26 cellular contexts compared by ENCODE assay signal in genomic region chr2:71462056-71462605, GRCh38. TPM values are rescaled to one million over a fixed set of nuclear protein-coding genes. Genes with fewer than 3 reads are reported as not detected.
"Had no signal": no experiment of that assay in that cellular context is flagged by ENCODE, and none has a peak within 500 bp of the region (broad histone marks: within the 10 kb centered on the region; RNA-seq: fewer than 3 reads in every experiment).

No MANE protein-coding gene starts in this region.

- H2AFZ ChIP-seq: neural progenitor cell had no signal

- H3K9me3 ChIP-seq: adrenal gland, heart right ventricle, ovary, prostate gland, tibial artery, uterus had no signal

- H3K36me3 ChIP-seq: adrenal gland, breast epithelium, neural progenitor cell, ovary, prostate gland, tibial artery, uterus had no signal

- H3K4me1 ChIP-seq: breast epithelium, prostate gland, uterus had no signal

- ATAC-seq: activated CD4-positive, CD25-positive, alpha-beta regulatory T cell treated with anti-CD3 and anti-CD28 coated beads, Interleukin-2, amount 50 U/mL, for 24 hours; activated T-helper 17 cell treated with anti-CD3 and anti-CD28 coated beads, Interleukin-2, amount 50 U/mL, for 72 hours; heart right ventricle; naive thymus-derived CD8-positive, alpha-beta T cell; right cardiac atrium; stimulated activated naive CD8-positive, alpha-beta T cell treated with anti-CD3 and anti-CD28 coated beads, Interleukin-15, amount 100 ng/mL, for 72 hours had no signal

- H3K9me3 Mint-ChIP-seq: activated CD4-positive, alpha-beta memory T cell treated with anti-CD3 and anti-CD28 coated beads, Interleukin-2, amount 10 ng/mL, durations not matched to agents 7 days and 5 days; activated T-helper 17 cell treated with anti-CD3 and anti-CD28 coated beads, Interleukin-2, amount 50 U/mL, for 72 hours; mesothelial cell of epicardium; neural progenitor cell; stimulated activated naive CD8-positive, alpha-beta T cell treated with anti-CD3 and anti-CD28 coated beads, Interleukin-15, amount 100 ng/mL, for 72 hours had no signal

- FAIRE-seq: keratinocyte had no signal

- DNase-seq: activated CD4-positive, alpha-beta memory T cell treated with anti-CD3 and anti-CD28 coated beads, Interleukin-2, amount 10 ng/mL, durations not matched to agents 7 days and 5 days; activated CD4-positive, alpha-beta T cell treated with anti-CD3 and anti-CD28 coated beads, Interleukin-2, amount 10 ng/mL, durations not matched to agents 24 days and 14 days; activated naive CD4-positive, alpha-beta T cell; cerebellar nuclear complex; heart right ventricle; ovary; right cardiac atrium; stimulated activated CD4-positive, alpha-beta T cell treated with anti-CD3 and anti-CD28 coated beads, Interleukin-1b, Interleukin-23, amount 100 ng/mL, for 48 hours; stimulated activated naive CD8-positive, alpha-beta T cell treated with anti-CD3 and anti-CD28 coated beads, Interleukin-15, amount 100 ng/mL, for 72 hours; tibial artery; uterus had no signal

- H3K4me3 ChIP-seq: adrenal gland, breast epithelium, coronary artery, heart right ventricle, lung, neural progenitor cell, ovary, prostate gland, skin epidermis, tibial artery, uterus had no signal

- H3K9ac ChIP-seq: neural progenitor cell had no signal

- H3K36me3 Mint-ChIP-seq: activated naive CD8-positive, alpha-beta T cell; mesothelial cell of epicardium; naive thymus-derived CD8-positive, alpha-beta T cell; neural progenitor cell had no signal

- H3K27ac Mint-ChIP-seq: activated CD4-positive, alpha-beta memory T cell treated with anti-CD3 and anti-CD28 coated beads, Interleukin-2, amount 10 ng/mL, durations not matched to agents 7 days and 5 days; activated CD4-positive, alpha-beta T cell treated with anti-CD3 and anti-CD28 coated beads, Interleukin-2, amount 10 ng/mL, durations not matched to agents 24 days and 14 days; activated naive CD8-positive, alpha-beta T cell; activated T-helper 17 cell treated with anti-CD3 and anti-CD28 coated beads, Interleukin-2, amount 50 U/mL, for 72 hours; mesothelial cell of epicardium; naive thymus-derived CD8-positive, alpha-beta T cell; neural progenitor cell; stimulated activated naive CD8-positive, alpha-beta T cell treated with anti-CD3 and anti-CD28 coated beads, Interleukin-15, amount 100 ng/mL, for 72 hours had no signal

- H3K27ac ChIP-seq: adrenal gland, breast epithelium, coronary artery, epithelial cell of prostate, neural progenitor cell, ovary, prostate gland, skin epidermis, tibial artery, uterus had no signal

- H3K4me2 ChIP-seq: neural progenitor cell had no signal

- H3K4me3 Mint-ChIP-seq: activated CD4-positive, alpha-beta memory T cell treated with anti-CD3 and anti-CD28 coated beads, Interleukin-2, amount 10 ng/mL, durations not matched to agents 7 days and 5 days; activated CD4-positive, alpha-beta T cell treated with anti-CD3 and anti-CD28 coated beads, Interleukin-2, amount 10 ng/mL, durations not matched to agents 24 days and 14 days; activated naive CD8-positive, alpha-beta T cell; activated T-helper 17 cell treated with anti-CD3 and anti-CD28 coated beads, Interleukin-2, amount 50 U/mL, for 72 hours; mesothelial cell of epicardium; naive thymus-derived CD8-positive, alpha-beta T cell; neural progenitor cell; stimulated activated naive CD8-positive, alpha-beta T cell treated with anti-CD3 and anti-CD28 coated beads, Interleukin-15, amount 100 ng/mL, for 72 hours had no signal

- H3K27me3 ChIP-seq: ovary, tibial artery, uterus had no signal

RNA-seq across cellular contexts. Expression of gene DYSF, which starts 8.8 kb away (rescaled TPM):
- total RNA-seq: activated CD4-positive, alpha-beta memory T cell treated with anti-CD3 and anti-CD28 coated beads, Interleukin-2, amount 10 ng/mL, durations not matched to agents 7 days and 5 days; activated CD4-positive, alpha-beta T cell treated with anti-CD3 and anti-CD28 coated beads, Interleukin-2, amount 10 ng/mL, durations not matched to agents 24 days and 14 days; T-helper 2 cell treated with Interferon-gamma antibody and Interleukin-4, amounts not matched to agents 100 ng/mL and 5 ng/mL, for 36 hours had no signal
